17 cellular contexts compared by ENCODE assay signal in genomic region chr16:74997042-74997491, GRCh38. TPM values are rescaled to one million over a fixed set of nuclear protein-coding genes. Genes with fewer than 3 reads are reported as not detected.
DNase-seq lines count a peak whose midpoint lies in the region; ATAC-seq and TF ChIP-seq lines count a peak whose summit lies in the region.
"Had no signal": no experiment of that assay in that cellular context is flagged by ENCODE, and none has a peak within 500 bp of the region (broad histone marks: within the 10 kb centered on the region; RNA-seq: fewer than 3 reads in every experiment).

No MANE protein-coding gene starts in this region.

- no peaks in the 10 kb centered on the region for H3K9me3 ChIP-seq in body of pancreas
- H3K9me3 ChIP-seq: BLaER1 had no signal

- DNase-seq in NCI-H510A treated with DMSO at 0.1 percent for 48 hours (lab: John Stamatoyannopoulos, UW) = peak; percentile 20
- no peak for DNase-seq in NCI-H510A (lab: John Stamatoyannopoulos, UW)
- peak in 3 of 4 donors; percentile 36 to 45 (median 38) for DNase-seq in body of pancreas
- peak; percentile 58 for DNase-seq in left lobe of liver (ENCODE audit: low spot score)
- DNase-seq in posterior vena cava (ENCODE audit: low spot score) = peak; percentile 46
- DNase-seq in NCI-H2107 treated with DMSO at 0.1 percent for 48 hours (lab: John Stamatoyannopoulos, UW; ENCODE audit: unreplicated experiment) = no peak
- no peak for DNase-seq in GM20000 (ENCODE audit: low spot score)
- DNase-seq: DMS 273 treated with DMSO at 0.1 percent for 48 hours, H7, NCI-H1436, NCI-H2029, NCI-H2171 treated with DMSO at 0.1 percent for 48 hours, NCI-H446 treated with DMSO at 0.1 percent for 48 hours, NCI-H774 had no signal

- WGBS in body of pancreas, 2 donors = 58 to 62% methylated on average over 8 of the region's 8 CpGs

- peaks cover 46% of the 10 kb centered on the region for H3K4me1 ChIP-seq in body of pancreas

- TF ChIP-seq CTCF in body of pancreas (IDR thresholded peaks at IDR 0.05) (no peak), GM20000 (IDR thresholded peaks at IDR 0.05; ENCODE audit: extremely low read depth, missing control alignments) (no peak)

- no peak for ATAC-seq in body of pancreas
- peak; percentile 57 for ATAC-seq in left lobe of liver
- ATAC-seq in HG02852 (IDR thresholded peaks at IDR 0.05; ENCODE audit: unreplicated experiment) = no peak
- ATAC-seq: K562 had no signal

- H3K36me3 ChIP-seq in body of pancreas (replicated peaks in 1 of 2; ENCODE audit: insufficient read depth in 1 of 2, low read depth in 2 of 2) = no peaks in the 10 kb centered on the region
- H3K36me3 ChIP-seq: BLaER1 had no signal

- H3K27me3 ChIP-seq in body of pancreas = no peaks in the 10 kb centered on the region
- H3K27me3 ChIP-seq: BLaER1 had no signal

- no peak for TF ChIP-seq POLR2A in body of pancreas (IDR thresholded peaks at IDR 0.05)

- peak overlapping the region in 3 of 4 donors; percentile 58 to 92 (median 82) for H3K27ac ChIP-seq in body of pancreas
- H3K27ac ChIP-seq: BLaER1 had no signal

- intact Hi-C loops in body of pancreas (cut with DNase I) = no loop called here
- intact Hi-C loops in posterior vena cava (cut with DNase I) = no loop called here

- no peak overlapping the region for H3K4me3 ChIP-seq in body of pancreas
- H3K4me3 ChIP-seq: BLaER1, K562 had no signal

RNA-seq across cellular contexts. Expression of gene ZNRF1, which starts 1.8 kb away (rescaled TPM):
- 10 to 100 TPM in 1 of 2 donors, 1 to 10 TPM in 1; 9.3 to 21.4 TPM for total RNA-seq in body of pancreas
- total RNA-seq in left lobe of liver = 14.0 TPM
- 10 to 100 TPM; 15.4 to 23.5 TPM for total RNA-seq in posterior vena cava

RNA-seq across cellular contexts. Expression of gene WDR59, which starts 12.1 kb away (rescaled TPM):
- total RNA-seq in body of pancreas (10 to 100 TPM; 29.6 to 59.3 TPM), left lobe of liver (51.9 TPM), posterior vena cava (10 to 100 TPM; 32.4 to 32.8 TPM)

Comparison
In these comparisons a context has a peak if more than half of its experiments do, and no peak if none do; other contexts are left out.
1. DNase-seq: peak in NCI-H510A treated with DMSO at 0.1 percent for 48 hours (single experiment), body of pancreas (3 of 4), left lobe of liver (single experiment) and posterior vena cava (single experiment); none in NCI-H510A (single experiment), NCI-H2107 treated with DMSO at 0.1 percent for 48 hours (single experiment) and GM20000 (single experiment).